8 cellular contexts compared by ENCODE assay signal in genomic region chr16:89359296-89360147, GRCh38.
DNase-seq lines count a peak whose midpoint lies in the region; ATAC-seq, FAIRE-seq and TF ChIP-seq lines count a peak whose summit lies in the region.
"Had no signal": no experiment of that assay in that cellular context is flagged by ENCODE, and none has a peak within 500 bp of the region (broad histone marks: within the 10 kb centered on the region; RNA-seq: fewer than 3 reads in every experiment).

No MANE protein-coding gene starts in this region.

- ATAC-seq in psoas muscle: no peak
- ATAC-seq in GM19035 (IDR thresholded peaks at IDR 0.05; ENCODE audit: unreplicated experiment): no peak
- ATAC-seq in HG03095 (IDR thresholded peaks at IDR 0.05; ENCODE audit: unreplicated experiment): no peak

- H3K4me3 ChIP-seq in coronary artery (peak overlapping the region; percentile 43), psoas muscle (peak overlapping the region; percentile 6)

- intact Hi-C loops in psoas muscle (cut with DNase I): loop anchor here in 1 of 2 donors (10.0 kb wide), 1 partner anchor 125 kb away; no protein-coding TSS in a partner anchor

- H3K36me3 ChIP-seq in psoas muscle (ENCODE audit: insufficient read depth in 1 of 2, low read depth in 1 of 2): no peaks in the 10 kb centered on the region

- WGBS in psoas muscle, 3 donors: 25 to 30% (median 26%) methylated on average over 18 of the region's 18 CpGs

- FAIRE-seq in GM19239 (lab: Jason Lieb, UNC): peak; percentile 14

- TF ChIP-seq CTCF in coronary artery (IDR thresholded peaks at IDR 0.05) (no peak), psoas muscle (IDR thresholded peaks at IDR 0.05) (no peak)

- H3K9me3 ChIP-seq in psoas muscle: no peaks in the 10 kb centered on the region

- DNase-seq in GM19239 (ENCODE audit: insufficient read length, low spot score) (no peak), NCI-H82 treated with DMSO at 0.1 percent for 48 hours (lab: John Stamatoyannopoulos, UW; ENCODE audit: unreplicated experiment) (peak; percentile 43), coronary artery (ENCODE audit: low spot score) (no peak), psoas muscle (peak in 1 of 2 donors; percentile 54), HCEC 1CT (no peak)
- DNase-seq: activated T-cell treated with anti-CD3 and anti-CD28 coated beads, Interleukin-2, amount 50 U/mL, for 1 hour had no signal

- H3K27ac ChIP-seq in coronary artery (peak overlapping the region in 1 of 2 donors; percentile 43), psoas muscle (peak overlapping the region; percentile 19)

- no peaks in the 10 kb centered on the region for H3K27me3 ChIP-seq in psoas muscle (ENCODE audit: insufficient read depth in 3 of 3, low read length in 2 of 3)

- peaks cover 89% of the 10 kb centered on the region for H3K4me1 ChIP-seq in psoas muscle
